Comparison of ENCODE assay signal across 23 cellular contexts in the genomic region with DNA sequence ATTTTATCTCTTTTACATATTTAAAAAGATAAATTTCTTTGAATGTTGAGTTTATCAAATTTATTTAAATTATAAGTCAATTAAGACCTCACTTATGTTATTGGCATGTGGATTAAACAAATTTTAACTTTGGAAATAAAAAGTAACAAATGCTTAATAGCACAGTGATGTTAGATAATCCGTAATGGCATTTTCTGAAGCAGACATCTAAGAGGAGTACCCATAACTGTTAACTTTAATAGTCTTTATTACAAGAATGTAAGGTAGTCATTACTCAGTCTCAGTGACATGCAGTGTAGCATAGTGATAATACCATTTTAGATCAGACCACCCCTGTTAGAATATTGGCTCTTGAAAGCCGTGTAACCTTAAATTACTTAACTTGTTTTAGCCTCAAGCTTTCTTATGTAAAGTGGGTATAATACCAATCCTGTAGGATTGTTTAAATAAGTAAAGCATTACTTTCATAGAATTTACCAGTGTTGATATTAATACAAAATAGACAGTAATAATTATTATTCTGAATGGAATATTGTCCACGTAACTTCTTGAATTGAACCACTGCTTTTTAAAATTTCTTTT. TPM values are rescaled to one million over a fixed set of nuclear protein-coding genes. Genes with fewer than 3 reads are reported as not detected.
"Had no signal": no experiment of that assay in that cellular context is flagged by ENCODE, and none has a peak within 500 bp of the region (broad histone marks: within the 10 kb centered on the region; RNA-seq: fewer than 3 reads in every experiment).

No MANE protein-coding gene starts in this region.

- ATAC-seq: activated naive CD4-positive, alpha-beta T cell treated with anti-CD3 and anti-CD28 coated beads, Interleukin-2, amount 50 U/mL, for 72 hours; activated T-cell treated with anti-CD3 and anti-CD28 coated beads, Interleukin-2, amount 50 U/mL, for 72 hours had no signal

- H3K4me3 ChIP-seq: body of pancreas, cardiac muscle cell, esophagus muscularis mucosa, ovary, prostate gland, spleen, testis, transverse colon, vagina had no signal

- H3K9me2 ChIP-seq: SK-N-SH had no signal

- H3K36me3 ChIP-seq: cardiac muscle cell, esophagus muscularis mucosa, ovary, prostate gland, spleen, transverse colon, vagina had no signal

- H3K4me1 ChIP-seq: foreskin keratinocyte, prostate gland had no signal

- H3K27me3 ChIP-seq: body of pancreas, ovary, testis had no signal

- H3K4me2 ChIP-seq: SK-N-SH had no signal

- H3K27ac ChIP-seq: body of pancreas, cardiac muscle cell, esophagus muscularis mucosa, foreskin keratinocyte, ovary, prostate gland, spleen, testis, transverse colon, vagina had no signal

- H3K9ac ChIP-seq: SK-N-SH had no signal

- DNase-seq: activated B cell treated with CpG ODN at 0.5 μM for 24 hours; activated naive CD4-positive, alpha-beta T cell; activated T-cell treated with anti-CD3 and anti-CD28 coated beads for 4 hours; activated T-cell treated with anti-CD3 and anti-CD28 coated beads, Interleukin-2, amount 50 U/mL, for 72 hours; body of pancreas; foreskin keratinocyte; left colon; naive B cell; nephron progenitor cell; ovary; SK-N-SH; spleen; stimulated activated naive CD4-positive, alpha-beta T cell; T-helper 2 cell; testis; transverse colon had no signal

- H3K9me3 ChIP-seq: body of pancreas, esophagus muscularis mucosa, ovary, prostate gland, SK-N-SH, spleen, testis, transverse colon, vagina had no signal

- FAIRE-seq: keratinocyte had no signal

RNA-seq across cellular contexts. Expression of a gene that starts 4.3 kb away (rescaled TPM):
- total RNA-seq: activated B cell treated with CpG ODN at 0.5 μM for 24 hours; activated naive CD4-positive, alpha-beta T cell treated with anti-CD3 and anti-CD28 coated beads, Interleukin-2, amount 50 U/mL, for 72 hours; activated T-cell treated with anti-CD3 and anti-CD28 coated beads, Interleukin-2, amount 50 U/mL, for 72 hours; cardiac muscle cell; foreskin keratinocyte; glomerular endothelial cell; spleen had no signal
